In the genomic region with DNA sequence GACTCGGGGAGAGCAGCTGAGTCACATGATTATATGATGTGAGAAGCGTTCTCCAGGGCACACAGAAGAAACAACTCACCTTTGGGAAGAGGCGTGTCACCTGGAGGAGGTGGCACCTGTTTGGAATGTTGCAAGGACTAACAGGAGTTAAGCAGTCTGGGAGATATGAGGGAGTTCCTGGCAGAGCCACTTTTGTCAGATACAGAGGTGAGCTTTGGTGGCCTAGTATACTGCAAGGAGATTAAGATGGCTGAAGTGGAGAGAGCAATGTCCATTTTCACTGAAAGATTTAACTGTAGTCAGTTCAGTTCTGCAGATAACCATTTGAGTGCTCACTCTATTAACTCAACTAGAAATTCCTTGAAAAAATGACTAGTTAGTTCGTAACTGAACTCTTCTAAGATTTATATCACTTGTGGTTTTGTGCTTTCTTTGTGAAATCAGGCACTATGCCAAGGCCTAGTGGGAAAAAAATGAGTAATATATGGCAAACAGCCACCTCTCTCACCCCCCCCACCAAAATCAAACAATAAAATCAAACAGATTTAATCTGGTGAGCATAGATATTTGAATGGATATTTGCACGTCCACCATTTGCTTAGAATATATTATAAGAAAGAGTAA, we compare ENCODE assay signal across 8 cellular contexts.
A peak's percentile ranks its signal among the peaks of the same experiment; 100 is the strongest.
DNase-seq lines count a peak whose midpoint lies in the region; ATAC-seq and TF ChIP-seq lines count a peak whose summit lies in the region.

No MANE protein-coding gene starts in this region.

- TF ChIP-seq CTCF in HCT116 (IDR thresholded peaks at IDR 0.05 in 2 of 3, conservative IDR thresholded peaks at IDR 0.05 in 1 of 3; ENCODE audit: borderline replicate concordance in 1 of 3, insufficient read depth in 1 of 3, low read depth in 2 of 3, low read length in 2 of 3) = no peak

- H3K79me2 ChIP-seq in HCT116 (ENCODE audit: insufficient read depth, low read length) = no peaks in the 10 kb centered on the region

- no TSS peak for BruUV-seq in HCT116 (replicated peaks; lab: Mats Ljungman, UMichigan)

- 0 out of 2 replicates have a peak overlapping the region, but pooled peaks have one; percentile 3 for H3K4me2 ChIP-seq in HCT116 (ENCODE audit: low read length)

- intact Hi-C loops in HCT116 (cut with micrococcal nuclease) = no loop called here

- in situ Hi-C loops in ACHN (cut with HindIII; ENCODE audit: low pct_ligation_motif_present, low pct_unique_long_range_greater_than_20kb, low sequenced_read_pairs) = no loop called here

- RAD21 ChIA-PET in HCT116 (lab: Charles Lee; ENCODE audit: low non-redundant PET in 1 of 2, low total read pairs in 2 of 2, uncharacterized antibody in 2 of 2, unreplicated experiment in 2 of 2) = no interaction called here

- no peak for TF ChIP-seq POLR2A in HCT116 (IDR thresholded peaks at IDR 0.05; ENCODE audit: borderline replicate concordance, extremely low read depth, insufficient read depth, insufficient read length)

- H3K4me1 ChIP-seq in HCT116 (ENCODE audit: control insufficient read depth in 1 of 2, insufficient read depth in 2 of 2, low read length in 2 of 2) = peaks cover 4 to 11% of the 10 kb centered on the region in 2 experiments; a peak in 3 of 4 replicates

- no peaks in the 10 kb centered on the region for H3K9me3 ChIP-seq in HCT116 (ENCODE audit: control insufficient read depth in 1 of 2, insufficient read depth in 1 of 2, low read depth in 1 of 2, low read length in 2 of 2)

- CTCF ChIA-PET in HCT116 (lab: Charles Lee) = no interaction called here

- DNase-seq in ACHN (peak; percentile 25), HCT116 (ENCODE audit: low read depth, low spot score) (no peak), UCSD-AML1 (lab: John Stamatoyannopoulos, UW; ENCODE audit: unreplicated experiment) (peak; percentile 4), kidney glomerular epithelial cell (lab: John Stamatoyannopoulos, UW) (peak; percentile 61), NCI-H510A (lab: John Stamatoyannopoulos, UW) (no peak), activated gamma-delta T cell treated with Interleukin-2 at 50 U/mL for 16 hours (no peak)

- no peak overlapping the region for H2AFZ ChIP-seq in HCT116 (ENCODE audit: low read depth, low read length, poor library complexity, severe bottlenecking)

- no peaks in the 10 kb centered on the region for H3K27me3 ChIP-seq in HCT116 (ENCODE audit: insufficient read depth, low read length)

- ATAC-seq in HCT116 (peak; percentile 22; the same call in 1 of the 2 replicates), GM18511 (IDR thresholded peaks at IDR 0.05; ENCODE audit: unreplicated experiment) (no peak), HG02973 (IDR thresholded peaks at IDR 0.05; ENCODE audit: unreplicated experiment) (no peak)

- H3K4me3 ChIP-seq in HCT116 (replicated peaks in 1 of 2; ENCODE audit: low read depth in 1 of 2, low read length in 2 of 2) = no peak overlapping the region

- H3K9me2 ChIP-seq in HCT116 (ENCODE audit: insufficient read depth) = no peaks in the 10 kb centered on the region

- no peak overlapping the region for H3K9ac ChIP-seq in HCT116 (ENCODE audit: low read length)

- peaks cover 0 to 4% of the 10 kb centered on the region in 2 experiments; a peak in 2 of 4 replicates for H3K36me3 ChIP-seq in HCT116 (ENCODE audit: control insufficient read depth in 1 of 2, insufficient read depth in 2 of 2, low read length in 2 of 2)

- no peak overlapping the region for H3K27ac ChIP-seq in HCT116 (ENCODE audit: low read depth, low read length)

- POLR2A ChIA-PET in HCT116 (lab: Charles Lee) = no interaction called here

- TF ChIP-seq RAD21 in HCT116 (IDR thresholded peaks at IDR 0.05; ENCODE audit: low read depth) = no peak

- H4K20me1 ChIP-seq in HCT116 (ENCODE audit: insufficient read depth) = no peaks in the 10 kb centered on the region

TF ChIP-seq in HCT116, 20 proteins besides CTCF, POLR2A, EP300 and RAD21:
- TF ChIP-seq, protein P1, sequence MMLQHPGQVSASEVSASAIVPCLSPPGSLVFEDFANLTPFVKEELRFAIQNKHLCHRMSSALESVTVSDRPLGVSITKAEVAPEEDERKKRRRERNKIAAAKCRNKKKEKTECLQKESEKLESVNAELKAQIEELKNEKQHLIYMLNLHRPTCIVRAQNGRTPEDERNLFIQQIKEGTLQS (IDR thresholded peaks at IDR 0.05) = no peak
- TF ChIP-seq SP1 (IDR thresholded peaks at IDR 0.05; ENCODE audit: low read depth) (no peak), JUND (IDR thresholded peaks at IDR 0.05) (no peak), POLR2AphosphoS5 (IDR thresholded peaks at IDR 0.05; ENCODE audit: low read depth, low read length) (no peak), ELF1 (IDR thresholded peaks at IDR 0.05; ENCODE audit: borderline replicate concordance, low read depth) (no peak), CBX3 (IDR thresholded peaks at IDR 0.05; ENCODE audit: low read depth) (no peak), EZH2 (IDR thresholded peaks at IDR 0.05) (no peak), EGR1 (IDR thresholded peaks at IDR 0.05; ENCODE audit: low read depth) (no peak), FOSL1 (IDR thresholded peaks at IDR 0.05; ENCODE audit: low read depth) (no peak), YY1 (IDR thresholded peaks at IDR 0.05; ENCODE audit: extremely low read depth, insufficient replicate concordance, low read depth, low read length) (no peak), CEBPB (IDR thresholded peaks at IDR 0.05; ENCODE audit: low read depth) (no peak), EZH2phosphoT487 (IDR thresholded peaks at IDR 0.05; ENCODE audit: borderline replicate concordance) (no peak), SIN3A (IDR thresholded peaks at IDR 0.05; ENCODE audit: low read depth) (no peak), SRF (IDR thresholded peaks at IDR 0.05; ENCODE audit: low read depth) (no peak), ZNF274 (IDR thresholded peaks at IDR 0.05; ENCODE audit: low read depth, low read length) (no peak)
- TF ChIP-seq, protein P2, sequence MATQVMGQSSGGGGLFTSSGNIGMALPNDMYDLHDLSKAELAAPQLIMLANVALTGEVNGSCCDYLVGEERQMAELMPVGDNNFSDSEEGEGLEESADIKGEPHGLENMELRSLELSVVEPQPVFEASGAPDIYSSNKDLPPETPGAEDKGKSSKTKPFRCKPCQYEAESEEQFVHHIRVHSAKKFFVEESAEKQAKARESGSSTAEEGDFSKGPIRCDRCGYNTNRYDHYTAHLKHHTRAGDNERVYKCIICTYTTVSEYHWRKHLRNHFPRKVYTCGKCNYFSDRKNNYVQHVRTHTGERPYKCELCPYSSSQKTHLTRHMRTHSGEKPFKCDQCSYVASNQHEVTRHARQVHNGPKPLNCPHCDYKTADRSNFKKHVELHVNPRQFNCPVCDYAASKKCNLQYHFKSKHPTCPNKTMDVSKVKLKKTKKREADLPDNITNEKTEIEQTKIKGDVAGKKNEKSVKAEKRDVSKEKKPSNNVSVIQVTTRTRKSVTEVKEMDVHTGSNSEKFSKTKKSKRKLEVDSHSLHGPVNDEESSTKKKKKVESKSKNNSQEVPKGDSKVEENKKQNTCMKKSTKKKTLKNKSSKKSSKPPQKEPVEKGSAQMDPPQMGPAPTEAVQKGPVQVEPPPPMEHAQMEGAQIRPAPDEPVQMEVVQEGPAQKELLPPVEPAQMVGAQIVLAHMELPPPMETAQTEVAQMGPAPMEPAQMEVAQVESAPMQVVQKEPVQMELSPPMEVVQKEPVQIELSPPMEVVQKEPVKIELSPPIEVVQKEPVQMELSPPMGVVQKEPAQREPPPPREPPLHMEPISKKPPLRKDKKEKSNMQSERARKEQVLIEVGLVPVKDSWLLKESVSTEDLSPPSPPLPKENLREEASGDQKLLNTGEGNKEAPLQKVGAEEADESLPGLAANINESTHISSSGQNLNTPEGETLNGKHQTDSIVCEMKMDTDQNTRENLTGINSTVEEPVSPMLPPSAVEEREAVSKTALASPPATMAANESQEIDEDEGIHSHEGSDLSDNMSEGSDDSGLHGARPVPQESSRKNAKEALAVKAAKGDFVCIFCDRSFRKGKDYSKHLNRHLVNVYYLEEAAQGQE (IDR thresholded peaks at IDR 0.05; ENCODE audit: low read depth) = no peak
- TF ChIP-seq, protein P3, sequence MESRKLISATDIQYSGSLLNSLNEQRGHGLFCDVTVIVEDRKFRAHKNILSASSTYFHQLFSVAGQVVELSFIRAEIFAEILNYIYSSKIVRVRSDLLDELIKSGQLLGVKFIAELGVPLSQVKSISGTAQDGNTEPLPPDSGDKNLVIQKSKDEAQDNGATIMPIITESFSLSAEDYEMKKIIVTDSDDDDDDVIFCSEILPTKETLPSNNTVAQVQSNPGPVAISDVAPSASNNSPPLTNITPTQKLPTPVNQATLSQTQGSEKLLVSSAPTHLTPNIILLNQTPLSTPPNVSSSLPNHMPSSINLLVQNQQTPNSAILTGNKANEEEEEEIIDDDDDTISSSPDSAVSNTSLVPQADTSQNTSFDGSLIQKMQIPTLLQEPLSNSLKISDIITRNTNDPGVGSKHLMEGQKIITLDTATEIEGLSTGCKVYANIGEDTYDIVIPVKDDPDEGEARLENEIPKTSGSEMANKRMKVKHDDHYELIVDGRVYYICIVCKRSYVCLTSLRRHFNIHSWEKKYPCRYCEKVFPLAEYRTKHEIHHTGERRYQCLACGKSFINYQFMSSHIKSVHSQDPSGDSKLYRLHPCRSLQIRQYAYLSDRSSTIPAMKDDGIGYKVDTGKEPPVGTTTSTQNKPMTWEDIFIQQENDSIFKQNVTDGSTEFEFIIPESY (IDR thresholded peaks at IDR 0.05; ENCODE audit: extremely low read depth, insufficient replicate concordance, low read length) = no peak
- TF ChIP-seq, protein P4, sequence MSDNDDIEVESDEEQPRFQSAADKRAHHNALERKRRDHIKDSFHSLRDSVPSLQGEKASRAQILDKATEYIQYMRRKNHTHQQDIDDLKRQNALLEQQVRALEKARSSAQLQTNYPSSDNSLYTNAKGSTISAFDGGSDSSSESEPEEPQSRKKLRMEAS (IDR thresholded peaks at IDR 0.05) = no peak

Comparison
In these comparisons a context has a peak if more than half of its experiments do, and no peak if none do; other contexts are left out.
1. DNase-seq: peak in ACHN (single experiment), UCSD-AML1 (single experiment) and kidney glomerular epithelial cell (single experiment); none in HCT116 (single experiment), NCI-H510A (single experiment) and activated gamma-delta T cell treated with Interleukin-2 at 50 U/mL for 16 hours (single experiment).